In the genomic region with DNA sequence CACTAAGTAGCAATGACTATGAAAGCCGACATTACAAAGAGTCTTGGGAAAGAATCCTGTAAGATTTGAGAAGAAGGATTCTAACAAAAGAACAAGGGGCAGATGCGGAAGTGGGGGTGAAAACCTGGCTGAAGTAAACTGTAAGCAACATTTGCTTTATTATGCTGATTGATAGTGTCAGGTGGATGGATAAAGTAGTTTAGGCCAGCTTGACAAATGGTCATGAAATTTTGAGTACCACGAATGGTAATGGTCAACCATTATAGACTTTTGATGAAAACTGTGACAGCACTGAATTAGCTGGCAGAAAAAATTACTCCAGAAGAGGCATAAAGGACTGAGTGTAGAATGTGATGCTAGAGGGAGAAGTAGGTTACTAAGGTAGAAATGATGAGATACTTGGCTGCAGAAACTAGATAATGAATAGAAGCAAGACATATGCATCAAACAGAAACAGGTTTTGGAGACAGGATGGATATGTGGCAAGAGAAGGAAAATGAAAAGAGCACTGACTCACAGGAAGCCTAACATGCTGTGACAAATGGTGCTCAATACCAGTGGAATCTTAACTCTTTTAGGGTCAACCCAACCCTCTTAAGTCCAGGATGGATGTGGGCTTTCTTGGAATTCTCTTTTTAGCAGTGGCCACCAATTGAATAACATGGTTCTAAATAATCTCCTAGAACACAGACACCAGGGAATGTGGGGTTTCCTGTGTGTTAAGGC, we compare ENCODE assay signal across 9 cellular contexts. TPM values are rescaled to one million over a fixed set of nuclear protein-coding genes. Genes with fewer than 3 reads are reported as not detected.
DNase-seq lines count a peak whose midpoint lies in the region; ATAC-seq and TF ChIP-seq lines count a peak whose summit lies in the region.
"Had no signal": no experiment of that assay in that cellular context is flagged by ENCODE, and none has a peak within 500 bp of the region (broad histone marks: within the 10 kb centered on the region; RNA-seq: fewer than 3 reads in every experiment).

No MANE protein-coding gene starts in this region.

- TF ChIP-seq POLR2A in breast epithelium (IDR thresholded peaks at IDR 0.05): no peak

- peaks cover 18% of the 10 kb centered on the region for H3K4me1 Mint-ChIP-seq in MCF 10A (ENCODE audit: insufficient read depth, unreplicated experiment)
- peaks cover 48% of the 10 kb centered on the region for H3K4me1 Mint-ChIP-seq in activated CD8-positive, alpha-beta T cell treated with anti-CD3 and anti-CD28 coated beads for 36 hours (ENCODE audit: low read depth)
- H3K4me1 Mint-ChIP-seq in type B pancreatic cell (ENCODE audit: unreplicated experiment): peaks cover 22% of the 10 kb centered on the region
- peaks cover 19 to 60% (median 36%) of the 10 kb centered on the region in 7 donors for H3K4me1 Mint-ChIP-seq in naive thymus-derived CD4-positive, alpha-beta T cell

- H3K4me3 ChIP-seq in breast epithelium: no peak overlapping the region
- H3K4me3 ChIP-seq in naive thymus-derived CD4-positive, alpha-beta T cell (ENCODE audit: low read length): no peak overlapping the region

- peaks cover 50% of the 10 kb centered on the region for H3K36me3 Mint-ChIP-seq in MCF 10A (ENCODE audit: insufficient read depth, unreplicated experiment)
- peaks cover 33% of the 10 kb centered on the region for H3K36me3 Mint-ChIP-seq in activated CD8-positive, alpha-beta T cell treated with anti-CD3 and anti-CD28 coated beads for 36 hours (ENCODE audit: low read depth)
- peaks cover 39% of the 10 kb centered on the region for H3K36me3 Mint-ChIP-seq in type B pancreatic cell
- peaks cover 0 to 21% (median 18%) of the 10 kb centered on the region in 5 donors for H3K36me3 Mint-ChIP-seq in naive thymus-derived CD4-positive, alpha-beta T cell

- POLR2A ChIA-PET in MCF 10A (lab: Yijun Ruan, JAX): interaction anchor here (0.6 to 0.9 kb wide), 2 partner anchors 11 to 29 kb away, joined by 3 to 4 read pairs; no protein-coding TSS in a partner anchor
- POLR2A ChIA-PET in activated CD8-positive, alpha-beta T cell treated with anti-CD3 and anti-CD28 coated beads for 36 hours (lab: Charles Lee): no interaction called here
- POLR2A ChIA-PET in naive thymus-derived CD4-positive, alpha-beta T cell (lab: Charles Lee): interaction anchor here (0.6 kb wide), 1 partner anchor 13 kb away, joined by 3 read pairs; no protein-coding TSS in a partner anchor

- peak; percentile 81 for ATAC-seq in activated CD8-positive, alpha-beta T cell treated with anti-CD3 and anti-CD28 coated beads for 36 hours
- no peak for ATAC-seq in naive thymus-derived CD4-positive, alpha-beta T cell
- no peak for ATAC-seq in HG02642 (IDR thresholded peaks at IDR 0.05; ENCODE audit: poor library complexity, unreplicated experiment)

- CTCF ChIA-PET in MCF 10A (lab: Yijun Ruan, JAX): interaction anchor here (0.6 kb wide), 1 partner anchor 679 kb away, joined by 3 read pairs; no protein-coding TSS in a partner anchor
- CTCF ChIA-PET in activated CD8-positive, alpha-beta T cell treated with anti-CD3 and anti-CD28 coated beads for 36 hours (lab: Charles Lee): no interaction called here
- CTCF ChIA-PET in naive thymus-derived CD4-positive, alpha-beta T cell (lab: Charles Lee): no interaction called here

- TF ChIP-seq CTCF in MCF 10A (IDR thresholded peaks at IDR 0.05; ENCODE audit: unreplicated experiment) (no peak), breast epithelium (IDR thresholded peaks at IDR 0.05) (no peak), type B pancreatic cell (conservative IDR thresholded peaks at IDR 0.05) (no peak)
- TF ChIP-seq CTCF in activated CD8-positive, alpha-beta T cell treated with anti-CD3 and anti-CD28 coated beads for 36 hours (IDR thresholded peaks at IDR 0.05): no peak

- peaks cover 0 to 4% of the 10 kb centered on the region in 2 donors for H3K4me1 ChIP-seq in breast epithelium
- peaks cover 0 to 16% of the 10 kb centered on the region in 2 donors for H3K4me1 ChIP-seq in naive thymus-derived CD4-positive, alpha-beta T cell (ENCODE audit: control insufficient read depth in 2 of 2, insufficient read depth in 2 of 2, low read length in 2 of 2)

- H3K9me3 Mint-ChIP-seq in MCF 10A (ENCODE audit: unreplicated experiment) (no peaks in the 10 kb centered on the region), type B pancreatic cell (no peaks in the 10 kb centered on the region)
- H3K9me3 Mint-ChIP-seq in activated CD8-positive, alpha-beta T cell treated with anti-CD3 and anti-CD28 coated beads for 36 hours: no peaks in the 10 kb centered on the region
- peaks cover 0 to 2% (median 0%) of the 10 kb centered on the region in 11 donors for H3K9me3 Mint-ChIP-seq in naive thymus-derived CD4-positive, alpha-beta T cell

- H3K27ac Mint-ChIP-seq in MCF 10A (ENCODE audit: low read depth, unreplicated experiment) (peak overlapping the region; percentile 36), type B pancreatic cell (peak overlapping the region; percentile 4)
- H3K27ac Mint-ChIP-seq in activated CD8-positive, alpha-beta T cell treated with anti-CD3 and anti-CD28 coated beads for 36 hours: peak overlapping the region; percentile 43
- peak overlapping the region in 1 of 9 donors; percentile 13 for H3K27ac Mint-ChIP-seq in naive thymus-derived CD4-positive, alpha-beta T cell

- DNase-seq in MCF 10A (ENCODE audit: unreplicated experiment) (peak; percentile 50), breast epithelium (ENCODE audit: low spot score in 2 of 2) (no peak), fibroblast of peridontal ligament (ENCODE audit: extremely low read depth) (peak; percentile 38), type B pancreatic cell (ENCODE audit: extremely low spot score, unreplicated experiment) (no peak), NK-92 (lab: John Stamatoyannopoulos, UW; ENCODE audit: unreplicated experiment) (no peak)
- no peak for DNase-seq in activated CD8-positive, alpha-beta T cell treated with anti-CD3 and anti-CD28 coated beads for 36 hours
- no peak for DNase-seq in naive thymus-derived CD4-positive, alpha-beta T cell
- DNase-seq: occipital lobe had no signal

- H3K36me3 ChIP-seq in breast epithelium: no peaks in the 10 kb centered on the region
- peaks cover 0 to 3% (median 0%) of the 10 kb centered on the region in 3 experiments for H3K36me3 ChIP-seq in naive thymus-derived CD4-positive, alpha-beta T cell (ENCODE audit: control insufficient read depth in 2 of 3, insufficient read depth in 3 of 3, low read length in 3 of 3)

- no peak overlapping the region for H3K27ac ChIP-seq in breast epithelium
- no peak overlapping the region for H3K27ac ChIP-seq in naive thymus-derived CD4-positive, alpha-beta T cell (ENCODE audit: low read depth, low read length)

- no peaks in the 10 kb centered on the region for H3K27me3 ChIP-seq in breast epithelium
- no peaks in the 10 kb centered on the region for H3K27me3 ChIP-seq in naive thymus-derived CD4-positive, alpha-beta T cell (ENCODE audit: control insufficient read depth in 2 of 2, insufficient read depth in 2 of 2, low read length in 2 of 2)

- BruUV-seq in MCF 10A (replicated peaks; lab: Mats Ljungman, UMichigan): no TSS peak

- H3K27me3 Mint-ChIP-seq in MCF 10A (ENCODE audit: insufficient read depth, unreplicated experiment): no peaks in the 10 kb centered on the region
- H3K27me3 Mint-ChIP-seq in activated CD8-positive, alpha-beta T cell treated with anti-CD3 and anti-CD28 coated beads for 36 hours: no peaks in the 10 kb centered on the region
- H3K27me3 Mint-ChIP-seq in type B pancreatic cell: no peaks in the 10 kb centered on the region
- no peaks in the 10 kb centered on the region for H3K27me3 Mint-ChIP-seq in naive thymus-derived CD4-positive, alpha-beta T cell

- H3K4me3 Mint-ChIP-seq in MCF 10A (ENCODE audit: unreplicated experiment) (no peak overlapping the region), type B pancreatic cell (no peak overlapping the region)
- H3K4me3 Mint-ChIP-seq in activated CD8-positive, alpha-beta T cell treated with anti-CD3 and anti-CD28 coated beads for 36 hours: no peak overlapping the region
- H3K4me3 Mint-ChIP-seq in naive thymus-derived CD4-positive, alpha-beta T cell: peak overlapping the region in 1 of 10 donors; percentile 3

- H3K9me3 ChIP-seq in breast epithelium: no peaks in the 10 kb centered on the region
- H3K9me3 ChIP-seq in naive thymus-derived CD4-positive, alpha-beta T cell (ENCODE audit: control insufficient read depth in 2 of 3, low read length in 3 of 3): no peaks in the 10 kb centered on the region

- intact Hi-C loops in MCF 10A (cut with micrococcal nuclease): no loop called here
- intact Hi-C loops in breast epithelium (cut with DNase I; ENCODE audit: low total_unique reads): no loop called here
- intact Hi-C loops in activated CD8-positive, alpha-beta T cell treated with anti-CD3 and anti-CD28 coated beads for 36 hours (cut with micrococcal nuclease): no loop called here
- intact Hi-C loops in naive thymus-derived CD4-positive, alpha-beta T cell (cut with micrococcal nuclease): no loop called here

RNA-seq across cellular contexts. Expression of a gene that starts 6.8 kb away (rescaled TPM):
- 11.4 and 17.2 TPM in 2 replicates for total RNA-seq in MCF 10A (2022)
- total RNA-seq in breast epithelium: 10 to 100 TPM in 2 of 3 donors, 1 to 10 TPM in 1; 8.3 to 38.2 (median 22.0) TPM
- 10 to 100 TPM; 16.9 to 18.1 TPM for total RNA-seq in activated CD8-positive, alpha-beta T cell treated with anti-CD3 and anti-CD28 coated beads for 36 hours
- 7.8 and 11.7 TPM in 2 replicates for total RNA-seq in type B pancreatic cell (ENCODE audit: low replicate concordance)
- 10 to 100 TPM in 3 of 5 experiments, 1 to 10 TPM in 2; 7.6 to 13.4 (median 10.8) TPM for total RNA-seq in naive thymus-derived CD4-positive, alpha-beta T cell
- 1 to 10 TPM; 5.1 to 5.6 TPM for polyA plus RNA-seq in naive thymus-derived CD4-positive, alpha-beta T cell

Comparison
In these comparisons a context has a peak if more than half of its experiments do, and no peak if none do; other contexts are left out.
1. DNase-seq: peak in MCF 10A (single experiment) and fibroblast of peridontal ligament (single experiment); none in breast epithelium (0 of 2), activated CD8-positive, alpha-beta T cell treated with anti-CD3 and anti-CD28 coated beads for 36 hours (single experiment), type B pancreatic cell (single experiment), NK-92 (single experiment) and naive thymus-derived CD4-positive, alpha-beta T cell (0 of 9).